8 cellular contexts compared by ENCODE assay signal in genomic region chr1:146228144-146228682, GRCh38. TPM values are rescaled to one million over a fixed set of nuclear protein-coding genes. Genes with fewer than 3 reads are reported as not detected.
DNase-seq lines count a peak whose midpoint lies in the region; ATAC-seq, FAIRE-seq and TF ChIP-seq lines count a peak whose summit lies in the region.
"Not testable (repeated sequence)": the region's sequence is repeated elsewhere in the genome, so short reads cannot be mapped to it uniquely, and the experiment has no call there.

No MANE protein-coding gene starts in this region.

- not testable (repeated sequence) for FAIRE-seq in endothelial cell of umbilical vein (lab: Jason Lieb, UNC); kidney (lab: Jason Lieb, UNC)

- not testable (repeated sequence) for H3K9me2 ChIP-seq in Loucy (replicated peaks; ENCODE audit: low read depth, low read length)

- H3K9me3 ChIP-seq in Loucy (ENCODE audit: insufficient read depth, low read depth, low read length); endothelial cell of umbilical vein (replicated peaks; ENCODE audit: control insufficient read depth, insufficient read depth, low read length); kidney (ENCODE audit: control insufficient read depth in 1 of 2, low read length in 2 of 2): not testable (repeated sequence)

- not testable (repeated sequence) for H3K4me2 ChIP-seq in Loucy (ENCODE audit: low read depth, low read length, poor library complexity, severe bottlenecking); endothelial cell of umbilical vein (ENCODE audit: insufficient read depth, low read length)

- dilution Hi-C loops in endothelial cell of umbilical vein (cut with MboI; ENCODE audit: extremely low pct_ligation_motif_present, low sequenced_read_pairs), result not testable (repeated sequence)

- CTCF ChIA-PET in activated CD4-positive, alpha-beta T cell treated with anti-CD3 and anti-CD28 coated beads for 36 hours (lab: Charles Lee); endothelial cell of umbilical vein (lab: Charles Lee): not testable (repeated sequence)

- not testable (repeated sequence) for TF ChIP-seq POLR2A in endothelial cell of umbilical vein (IDR thresholded peaks at IDR 0.05; ENCODE audit: low read depth, low read length)

- POLR2A ChIA-PET in activated CD4-positive, alpha-beta T cell treated with anti-CD3 and anti-CD28 coated beads for 36 hours (lab: Charles Lee); endothelial cell of umbilical vein (lab: Charles Lee): not testable (repeated sequence)

- H2AFZ ChIP-seq in Loucy (ENCODE audit: low read length); endothelial cell of umbilical vein (ENCODE audit: low read depth, low read length): not testable (repeated sequence)

- not testable (repeated sequence) for H3K27me3 ChIP-seq in Loucy (ENCODE audit: insufficient read depth, low read length, poor library complexity, severe bottlenecking); endothelial cell of umbilical vein (ENCODE audit: control insufficient read depth in 2 of 2, insufficient read depth in 2 of 2, low read length in 2 of 2)

- not testable (repeated sequence) for H3K4me1 Mint-ChIP-seq in activated CD4-positive, alpha-beta T cell treated with anti-CD3 and anti-CD28 coated beads for 36 hours; osteocyte (ENCODE audit: unreplicated experiment); stimulated activated effector memory CD8-positive, alpha-beta T cell treated with anti-CD3 and anti-CD28 coated beads, Interleukin-12 subunit alpha, Interleukin-12 subunit beta, amount 100 ng/mL, for 72 hours

- H3K27ac ChIP-seq in C4-2B, result peak overlapping the region; percentile 66
- H3K27ac ChIP-seq in endothelial cell of umbilical vein (ENCODE audit: insufficient read depth, low read depth, low read length); kidney (ENCODE audit: low read depth in 2 of 2, low read length in 2 of 2): not testable (repeated sequence)

- H3K36me3 ChIP-seq in Loucy (ENCODE audit: insufficient read depth, low read length); endothelial cell of umbilical vein (ENCODE audit: control insufficient read depth in 2 of 2, extremely low read depth in 1 of 2, insufficient read depth in 2 of 2, low read length in 2 of 2); kidney (ENCODE audit: control insufficient read depth in 1 of 2, insufficient read depth in 2 of 2, low read length in 2 of 2): not testable (repeated sequence)

- TF ChIP-seq CTCF in C4-2B (conservative IDR thresholded peaks at IDR 0.05); Loucy (conservative IDR thresholded peaks at IDR 0.05; ENCODE audit: low read length); endothelial cell of umbilical vein (IDR thresholded peaks at IDR 0.05; ENCODE audit: extremely low read depth in 1 of 2, insufficient read depth in 1 of 2, low read depth in 1 of 2, low read length in 2 of 2); kidney (IDR thresholded peaks at IDR 0.05; ENCODE audit: borderline replicate concordance, extremely low read depth, insufficient read depth); osteocyte (IDR thresholded peaks at IDR 0.05): not testable (repeated sequence)

- H3K9me1 ChIP-seq in endothelial cell of umbilical vein (replicated peaks; ENCODE audit: control insufficient read depth, extremely low read depth, insufficient read depth, low read length), result not testable (repeated sequence)

- peak overlapping the region; percentile 68 for H3K9ac ChIP-seq in Loucy (ENCODE audit: low read depth, low read length, poor library complexity, severe bottlenecking)
- not testable (repeated sequence) for H3K9ac ChIP-seq in endothelial cell of umbilical vein (replicated peaks; ENCODE audit: extremely low read depth, insufficient read depth, low read length); kidney (ENCODE audit: low read length in 2 of 2)

- H3K36me3 Mint-ChIP-seq in activated CD4-positive, alpha-beta T cell treated with anti-CD3 and anti-CD28 coated beads for 36 hours (ENCODE audit: low read depth); activated naive CD4-positive, alpha-beta T cell treated with anti-CD3 and anti-CD28 coated beads, Interleukin-2, amount 50 U/mL, for 72 hours; osteocyte (ENCODE audit: unreplicated experiment); stimulated activated effector memory CD8-positive, alpha-beta T cell treated with anti-CD3 and anti-CD28 coated beads, Interleukin-12 subunit alpha, Interleukin-12 subunit beta, amount 100 ng/mL, for 72 hours: not testable (repeated sequence)

- H3K27me3 Mint-ChIP-seq in activated CD4-positive, alpha-beta T cell treated with anti-CD3 and anti-CD28 coated beads for 36 hours; osteocyte (ENCODE audit: unreplicated experiment): not testable (repeated sequence)

- H3K9me3 Mint-ChIP-seq in activated CD4-positive, alpha-beta T cell treated with anti-CD3 and anti-CD28 coated beads for 36 hours (ENCODE audit: low read depth); activated naive CD4-positive, alpha-beta T cell treated with anti-CD3 and anti-CD28 coated beads, Interleukin-2, amount 50 U/mL, for 72 hours; osteocyte (ENCODE audit: unreplicated experiment); stimulated activated effector memory CD8-positive, alpha-beta T cell treated with anti-CD3 and anti-CD28 coated beads, Interleukin-12 subunit alpha, Interleukin-12 subunit beta, amount 100 ng/mL, for 72 hours: not testable (repeated sequence)

- H3K27ac Mint-ChIP-seq in activated CD4-positive, alpha-beta T cell treated with anti-CD3 and anti-CD28 coated beads for 36 hours; activated naive CD4-positive, alpha-beta T cell treated with anti-CD3 and anti-CD28 coated beads, Interleukin-2, amount 50 U/mL, for 72 hours; osteocyte (ENCODE audit: unreplicated experiment); stimulated activated effector memory CD8-positive, alpha-beta T cell treated with anti-CD3 and anti-CD28 coated beads, Interleukin-12 subunit alpha, Interleukin-12 subunit beta, amount 100 ng/mL, for 72 hours: not testable (repeated sequence)

- H4K20me1 ChIP-seq in Loucy (ENCODE audit: insufficient read depth, low read length, poor library complexity, severe bottlenecking); endothelial cell of umbilical vein (replicated peaks; ENCODE audit: control insufficient read depth, extremely low read depth, insufficient read depth, low read length): not testable (repeated sequence)

- H3K4me1 ChIP-seq in Loucy (ENCODE audit: insufficient read depth, low read length, poor library complexity, severe bottlenecking); endothelial cell of umbilical vein (ENCODE audit: control insufficient read depth, extremely low read depth, insufficient read depth, low read length); kidney (ENCODE audit: control insufficient read depth in 1 of 2, insufficient read depth in 1 of 2, low read depth in 1 of 2, low read length in 2 of 2): not testable (repeated sequence)

- H3K4me3 Mint-ChIP-seq in activated CD4-positive, alpha-beta T cell treated with anti-CD3 and anti-CD28 coated beads for 36 hours, result peak overlapping the region; percentile 75
- H3K4me3 Mint-ChIP-seq in osteocyte (ENCODE audit: unreplicated experiment), result peak overlapping the region; percentile 73
- H3K4me3 Mint-ChIP-seq in stimulated activated effector memory CD8-positive, alpha-beta T cell treated with anti-CD3 and anti-CD28 coated beads, Interleukin-12 subunit alpha, Interleukin-12 subunit beta, amount 100 ng/mL, for 72 hours, result peak overlapping the region; percentile 57

- BruUV-seq in endothelial cell of umbilical vein (replicated peaks; lab: Mats Ljungman, UMichigan), result TSS peak; percentile 82

- H3K4me3 ChIP-seq in Loucy (ENCODE audit: low read length, poor library complexity, severe bottlenecking) (peak overlapping the region; percentile 71), endothelial cell of umbilical vein (replicated peaks in 1 of 3; ENCODE audit: insufficient read depth in 1 of 3, low read depth in 1 of 3, low read length in 3 of 3) (peak overlapping the region in 2 of 3 experiments; percentile 32 to 59), kidney (ENCODE audit: low read length in 2 of 2) (peak overlapping the region in 1 of 2 donors; percentile 41)

- intact Hi-C loops in activated CD4-positive, alpha-beta T cell treated with anti-CD3 and anti-CD28 coated beads for 36 hours (cut with DNase I, micrococcal nuclease); endothelial cell of umbilical vein (cut with micrococcal nuclease); kidney (cut with DNase I): not testable (repeated sequence)

- ATAC-seq in activated CD4-positive, alpha-beta T cell treated with anti-CD3 and anti-CD28 coated beads for 36 hours, result peak; percentile 36
- peak; percentile 49 to 63 for ATAC-seq in activated naive CD4-positive, alpha-beta T cell treated with anti-CD3 and anti-CD28 coated beads, Interleukin-2, amount 50 U/mL, for 72 hours
- peak; percentile 57 for ATAC-seq in stimulated activated effector memory CD8-positive, alpha-beta T cell treated with anti-CD3 and anti-CD28 coated beads, Interleukin-12 subunit alpha, Interleukin-12 subunit beta, amount 100 ng/mL, for 72 hours

- H3F3A ChIP-seq in Loucy (ENCODE audit: low read depth), result not testable (repeated sequence)

- not testable (repeated sequence) for H3K79me2 ChIP-seq in Loucy (ENCODE audit: insufficient read depth, low read length); endothelial cell of umbilical vein (ENCODE audit: control insufficient read depth, insufficient read depth, low read length)

- DNase-seq in activated CD4-positive, alpha-beta T cell treated with anti-CD3 and anti-CD28 coated beads for 36 hours, result peak; percentile 13
- DNase-seq in activated naive CD4-positive, alpha-beta T cell treated with anti-CD3 and anti-CD28 coated beads, Interleukin-2, amount 50 U/mL, for 72 hours (ENCODE audit: low spot score in 2 of 2), result peak; percentile 29 to 60
- not testable (repeated sequence) for DNase-seq in endothelial cell of umbilical vein (ENCODE audit: low read depth, low spot score)
- peak; percentile 66 for DNase-seq in kidney
- peak; percentile 63 for DNase-seq in osteocyte (ENCODE audit: extremely low spot score, unreplicated experiment)
- DNase-seq in stimulated activated effector memory CD8-positive, alpha-beta T cell treated with anti-CD3 and anti-CD28 coated beads, Interleukin-12 subunit alpha, Interleukin-12 subunit beta, amount 100 ng/mL, for 72 hours (ENCODE audit: low spot score in 2 of 2), result peak; percentile 34 to 56

RNA-seq across cellular contexts. Expression of gene NOTCH2NLA, which starts 0.6 kb away (rescaled TPM):
- total RNA-seq in activated CD4-positive, alpha-beta T cell treated with anti-CD3 and anti-CD28 coated beads for 36 hours, result 10 to 100 TPM; 19.2 to 20.2 TPM
- total RNA-seq in activated naive CD4-positive, alpha-beta T cell treated with anti-CD3 and anti-CD28 coated beads, Interleukin-2, amount 50 U/mL, for 72 hours, result 10 to 100 TPM; 33.9 to 37.6 TPM
- total RNA-seq in endothelial cell of umbilical vein (18.0 and 22.0 TPM in 2 replicates), kidney (50.1 TPM), osteocyte (64.0 and 66.8 TPM in 2 replicates)
- polyA plus RNA-seq in endothelial cell of umbilical vein (7.4 and 7.9 TPM in 2 replicates), kidney (ENCODE audit: insufficient read depth, low read depth, low replicate concordance) (12.7 TPM)
- 8.0 and 8.4 TPM in 2 replicates for polyA plus RNA-seq in endothelial cell of umbilical vein (2011; cell fraction: cytosol; rRNA removed)
- polyA plus RNA-seq in endothelial cell of umbilical vein (2011; cell fraction: nucleus; rRNA removed), result 14.5 and 14.9 TPM in 2 replicates
- 12.0 and 12.6 TPM in 2 replicates for polyA plus RNA-seq in endothelial cell of umbilical vein (2012)
- polyA minus RNA-seq in endothelial cell of umbilical vein, result 40.6 and 51.4 TPM in 2 replicates
- 15.7 TPM for polyA minus RNA-seq in endothelial cell of umbilical vein (2011; cell fraction: cytosol; rRNA and poly(A)+ RNA removed)
- polyA minus RNA-seq in endothelial cell of umbilical vein (2011; cell fraction: nucleus; rRNA and poly(A)+ RNA removed), result 62.0 and 79.6 TPM in 2 replicates
